In genomic region chr19:52857378-52858191, GRCh38 we compare ENCODE assay signal across 8 cellular contexts. TPM values are rescaled to one million over a fixed set of nuclear protein-coding genes. Genes with fewer than 3 reads are reported as not detected.
DNase-seq lines count a peak whose midpoint lies in the region; ATAC-seq and TF ChIP-seq lines count a peak whose summit lies in the region.
"Not testable (repeated sequence)": the region's sequence is repeated elsewhere in the genome, so short reads cannot be mapped to it uniquely, and the experiment has no call there.

Gene ZNF468, minus strand, starts transcription at chr19:52857619. Its CDS starts 3,347 bp downstream, at chr19:52854272.

- peaks cover 15 to 39% (median 32%) of the 10 kb centered on the region in 7 donors for H3K4me1 Mint-ChIP-seq in naive thymus-derived CD4-positive, alpha-beta T cell

- peak within 1 kb of the TSS; percentile 75 to 93 (median 91) for H3K27ac Mint-ChIP-seq in naive thymus-derived CD4-positive, alpha-beta T cell

- H3K27me3 Mint-ChIP-seq in naive thymus-derived CD4-positive, alpha-beta T cell, result not testable (repeated sequence)

- in situ Hi-C loops in KBM-7 (cut with MboI; ENCODE audit: low pct_unique_long_range_greater_than_20kb, low sequenced_read_pairs), result not testable (repeated sequence)

- intact Hi-C loops in naive thymus-derived CD4-positive, alpha-beta T cell (cut with micrococcal nuclease), result loop anchor here (1.0 to 5.0 kb wide), 12 partner anchors 36 to 538 kb away; partner anchors contain the start of genes ZNF611 (in 2 of the 2), ZNF816 (in 2 of the 2), ZNF160 (in 1 of the 2) and ZNF28 (in 1 of the 2)

- DNase-seq in DND-41, result peak; percentile 84
- DNase-seq in KBM-7, result peak; percentile 49
- not testable (repeated sequence) for DNase-seq in RWPE2 (ENCODE audit: low spot score)
- DNase-seq in activated effector memory CD4-positive, alpha-beta T cell treated with Interleukin-2 at 50 U/mL for 16 hours, result peak; percentile 67
- peak; percentile 52 for DNase-seq in fibroblast of pulmonary artery (ENCODE audit: low read depth)
- peak; percentile 63 to 79 (median 75) for DNase-seq in naive thymus-derived CD4-positive, alpha-beta T cell
- DNase-seq in stimulated activated CD8-positive, alpha-beta memory T cell treated with anti-CD3 and anti-CD28 coated beads, Interleukin-7, amount 100 ng/mL, for 48 hours (ENCODE audit: extremely low read depth in 1 of 2, low read depth in 1 of 2), result peak; percentile 41 to 53

- H3K9me3 Mint-ChIP-seq in naive thymus-derived CD4-positive, alpha-beta T cell, result peaks cover 3 to 58% (median 15%) of the 10 kb centered on the region in 11 donors

- ATAC-seq in DND-41 (ENCODE audit: insufficient read depth, low read depth) (peak; percentile 96), GM21737 (IDR thresholded peaks at IDR 0.05; ENCODE audit: unreplicated experiment) (peak; percentile 93), RWPE2 (ENCODE audit: low read depth) (peak; percentile 97)
- ATAC-seq in naive thymus-derived CD4-positive, alpha-beta T cell, result peak; percentile 100

- H3K9ac ChIP-seq in DND-41 (ENCODE audit: low read depth, low read length), result peak within 1 kb of the TSS; percentile 65

- peaks cover 23% of the 10 kb centered on the region for H3K4me1 ChIP-seq in DND-41 (ENCODE audit: insufficient read depth, low read length)
- not testable (repeated sequence) for H3K4me1 ChIP-seq in RWPE2 (ENCODE audit: insufficient read depth, poor library complexity, severe bottlenecking); naive thymus-derived CD4-positive, alpha-beta T cell (ENCODE audit: control insufficient read depth in 2 of 2, insufficient read depth in 2 of 2, low read length in 2 of 2)

- peak within 1 kb of the TSS; percentile 90 to 97 (median 94) for H3K4me3 Mint-ChIP-seq in naive thymus-derived CD4-positive, alpha-beta T cell

- TF ChIP-seq CTCF in DND-41 (IDR thresholded peaks at IDR 0.05; ENCODE audit: borderline replicate concordance, extremely low read depth, low read length, poor library complexity, severe bottlenecking); RWPE2 (IDR thresholded peaks at IDR 0.05; ENCODE audit: poor library complexity, severe bottlenecking); fibroblast of pulmonary artery (IDR thresholded peaks at IDR 0.05; ENCODE audit: low read length, missing control alignments): not testable (repeated sequence)

- H3K36me3 ChIP-seq in DND-41 (ENCODE audit: insufficient read depth, low read length) (peaks cover 23% of the 10 kb centered on the region), RWPE2 (ENCODE audit: low read depth) (peaks cover 14% of the 10 kb centered on the region)
- peaks cover 8 to 20% (median 8%) of the 10 kb centered on the region in 3 experiments for H3K36me3 ChIP-seq in naive thymus-derived CD4-positive, alpha-beta T cell (ENCODE audit: control insufficient read depth in 2 of 3, insufficient read depth in 3 of 3, low read length in 3 of 3)

- H3K4me3 ChIP-seq in DND-41 (ENCODE audit: low read depth in 1 of 2, low read length in 2 of 2) (peak within 1 kb of the TSS; percentile 78 to 92), RWPE2 (ENCODE audit: severe bottlenecking) (peak within 1 kb of the TSS; percentile 47), fibroblast of pulmonary artery (replicated peaks; ENCODE audit: low read depth, low read length) (peak within 1 kb of the TSS; percentile 73)
- peak within 1 kb of the TSS; percentile 89 for H3K4me3 ChIP-seq in naive thymus-derived CD4-positive, alpha-beta T cell (ENCODE audit: low read length)

- not testable (repeated sequence) for H3K27me3 ChIP-seq in DND-41 (ENCODE audit: insufficient read depth, low read length, poor library complexity); RWPE2 (ENCODE audit: insufficient read depth, poor library complexity, severe bottlenecking); naive thymus-derived CD4-positive, alpha-beta T cell (ENCODE audit: control insufficient read depth in 2 of 2, insufficient read depth in 2 of 2, low read length in 2 of 2)

- POLR2A ChIA-PET in naive thymus-derived CD4-positive, alpha-beta T cell (lab: Charles Lee), result not testable (repeated sequence)

- not testable (repeated sequence) for H3K9me3 ChIP-seq in DND-41 (ENCODE audit: insufficient read depth, low read length, severe bottlenecking); RWPE2 (ENCODE audit: severe bottlenecking); naive thymus-derived CD4-positive, alpha-beta T cell (ENCODE audit: control insufficient read depth in 2 of 3, low read length in 3 of 3)

- CTCF ChIA-PET in naive thymus-derived CD4-positive, alpha-beta T cell (lab: Charles Lee), result not testable (repeated sequence)

- peak within 1 kb of the TSS; percentile 98 for H3K4me2 ChIP-seq in DND-41 (ENCODE audit: insufficient read depth, low read length)

- H3K36me3 Mint-ChIP-seq in naive thymus-derived CD4-positive, alpha-beta T cell, result peaks cover 21 to 41% (median 36%) of the 10 kb centered on the region in 5 donors

- not testable (repeated sequence) for H4K20me1 ChIP-seq in DND-41 (ENCODE audit: insufficient read depth, low read length)

- peak within 1 kb of the TSS; percentile 87 for H2AFZ ChIP-seq in DND-41 (ENCODE audit: low read depth, low read length)

- H3K27ac ChIP-seq in DND-41 (ENCODE audit: low read length) (peak within 1 kb of the TSS; percentile 87), RWPE2 (ENCODE audit: poor library complexity, severe bottlenecking) (peak within 1 kb of the TSS; percentile 56)
- H3K27ac ChIP-seq in naive thymus-derived CD4-positive, alpha-beta T cell (ENCODE audit: low read depth, low read length), result peak within 1 kb of the TSS; percentile 76

- peaks cover 33% of the 10 kb centered on the region for H3K79me2 ChIP-seq in DND-41 (ENCODE audit: insufficient read depth, low read length)

RNA-seq across cellular contexts. Expression of gene ZNF468, which starts in this region (rescaled TPM):
- total RNA-seq in naive thymus-derived CD4-positive, alpha-beta T cell, result 10 to 100 TPM; 10.7 to 26.7 (median 21.7) TPM
- polyA plus RNA-seq in naive thymus-derived CD4-positive, alpha-beta T cell, result 10 to 100 TPM; 16.0 to 25.4 TPM
